Comparison of ENCODE assay signal across 23 cellular contexts in the genomic region with DNA sequence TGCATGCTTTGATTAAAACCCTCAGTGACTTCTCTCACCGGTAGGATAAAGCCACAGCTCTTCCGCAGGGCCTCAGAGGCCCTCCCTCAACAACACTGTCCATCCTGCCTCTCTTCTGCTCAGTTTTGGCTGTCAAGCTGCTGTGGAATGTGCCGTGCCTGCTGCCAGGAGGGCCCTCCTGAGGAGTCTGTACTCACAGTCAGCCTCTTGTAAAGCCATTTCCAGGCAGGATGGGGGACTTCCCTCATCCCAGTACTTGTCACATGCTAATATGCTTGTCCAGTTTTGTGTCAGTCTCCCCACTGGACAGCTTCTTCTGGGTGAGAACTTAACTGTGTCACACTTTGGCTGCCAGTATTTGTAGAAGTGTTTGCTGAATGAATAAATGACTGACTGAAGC. TPM values are rescaled to one million over a fixed set of nuclear protein-coding genes. Genes with fewer than 3 reads are reported as not detected.
DNase-seq lines count a peak whose midpoint lies in the region; ATAC-seq and TF ChIP-seq lines count a peak whose summit lies in the region.
"Had no signal": no experiment of that assay in that cellular context is flagged by ENCODE, and none has a peak within 500 bp of the region (broad histone marks: within the 10 kb centered on the region; RNA-seq: fewer than 3 reads in every experiment).

No MANE protein-coding gene starts in this region.

- TF ChIP-seq EP300 in esophagus muscularis mucosa (IDR thresholded peaks at IDR 0.05) (no peak), stomach (IDR thresholded peaks at IDR 0.05) (no peak)

- H3K4me3 ChIP-seq in esophagus muscularis mucosa = no peak overlapping the region
- H3K4me3 ChIP-seq in upper lobe of right lung = no peak overlapping the region
- no peak overlapping the region for H3K4me3 ChIP-seq in stomach
- H3K4me3 ChIP-seq: breast epithelium, GM12878, HAP-1, SK-N-MC, transverse colon had no signal

- H3K36me3 Mint-ChIP-seq in natural killer cell treated with Interleukin-12 subunit alpha and Interleukin-12 subunit beta and Interleukin-15 and Interleukin-18, amount 100 ng/mL, for 72 hours = peaks cover 4% of the 10 kb centered on the region
- H3K36me3 Mint-ChIP-seq in natural killer cell (no peaks in the 10 kb centered on the region), osteocyte (ENCODE audit: unreplicated experiment) (peaks cover 29% of the 10 kb centered on the region), type B pancreatic cell (peaks cover 14% of the 10 kb centered on the region)

- H3K36me3 ChIP-seq in esophagus muscularis mucosa (peaks cover 45 to 98% (median 90%) of the 10 kb centered on the region in 4 donors), upper lobe of right lung (peaks cover 87% of the 10 kb centered on the region), stomach (peaks cover 62 to 100% (median 98%) of the 10 kb centered on the region in 4 donors)
- H3K36me3 ChIP-seq: breast epithelium had no signal

- H3K27me3 ChIP-seq in esophagus muscularis mucosa (no peaks in the 10 kb centered on the region), upper lobe of right lung (no peaks in the 10 kb centered on the region), stomach (no peaks in the 10 kb centered on the region)
- H3K27me3 ChIP-seq: breast epithelium, transverse colon had no signal

- peak overlapping the region in 3 of 4 donors; percentile 31 to 49 (median 46) for H3K27ac ChIP-seq in esophagus muscularis mucosa (replicated peaks in 1 of 4)
- H3K27ac ChIP-seq in upper lobe of right lung = no peak overlapping the region
- H3K27ac ChIP-seq in stomach = no peak overlapping the region
- H3K27ac ChIP-seq: breast epithelium, SK-N-MC, transverse colon had no signal

- no peaks in the 10 kb centered on the region for H3K9me3 ChIP-seq in esophagus muscularis mucosa
- H3K9me3 ChIP-seq in upper lobe of right lung = no peaks in the 10 kb centered on the region
- no peaks in the 10 kb centered on the region for H3K9me3 ChIP-seq in stomach
- H3K9me3 ChIP-seq: breast epithelium, HAP-1, transverse colon had no signal

- ATAC-seq in natural killer cell treated with Interleukin-12 subunit alpha and Interleukin-12 subunit beta and Interleukin-15 and Interleukin-18, amount 100 ng/mL, for 72 hours = no peak
- ATAC-seq in natural killer cell (no peak), upper lobe of right lung (peak; percentile 70), GM18907 (IDR thresholded peaks at IDR 0.05; ENCODE audit: unreplicated experiment) (no peak)
- ATAC-seq: GM12878; HepG2; stimulated activated naive CD8-positive, alpha-beta T cell treated with anti-CD3 and anti-CD28 coated beads, Interleukin-15, amount 100 ng/mL, for 72 hours had no signal

- TF ChIP-seq CTCF in natural killer cell (IDR thresholded peaks at IDR 0.05) (no peak), esophagus muscularis mucosa (IDR thresholded peaks at IDR 0.05) (no peak), osteocyte (IDR thresholded peaks at IDR 0.05) (no peak), upper lobe of right lung (IDR thresholded peaks at IDR 0.05) (no peak), stomach (IDR thresholded peaks at IDR 0.05) (no peak), type B pancreatic cell (conservative IDR thresholded peaks at IDR 0.05) (no peak)

- H3K27ac Mint-ChIP-seq in natural killer cell treated with Interleukin-12 subunit alpha and Interleukin-12 subunit beta and Interleukin-15 and Interleukin-18, amount 100 ng/mL, for 72 hours = peak overlapping the region; percentile 12 to 34
- H3K27ac Mint-ChIP-seq in natural killer cell (no peak overlapping the region), osteocyte (ENCODE audit: unreplicated experiment) (peak overlapping the region; percentile 31), type B pancreatic cell (no peak overlapping the region)
- H3K27ac Mint-ChIP-seq: activated T-helper 2 cell treated with anti-CD3 and anti-CD28 coated beads, Interferon-gamma antibody, Interleukin-2, Interleukin-4, amounts not matched to agents 10 μg/mL and 5 μg/mL and 100 μg/mL, durations not matched to agents 14 hours and 24 hours and 36 hours; T-helper 1 cell treated with Interleukin-12 subunit alpha and Interleukin-12 subunit beta and Interleukin-4 antibody, amounts not matched to agents 30 μg/mL and 1 μg/mL, for 36 hours had no signal

- WGBS in esophagus muscularis mucosa = 63% methylated on average over 3 of the region's 3 CpGs
- WGBS in stomach, 5 donors = 86 to 96% (median 90%) methylated on average over 3 of the region's 3 CpGs

- TF ChIP-seq POLR2A in esophagus muscularis mucosa (IDR thresholded peaks at IDR 0.05; ENCODE audit: low read depth) (no peak), stomach (IDR thresholded peaks at IDR 0.05) (no peak)

- no peaks in the 10 kb centered on the region for H3K9me3 Mint-ChIP-seq in natural killer cell treated with Interleukin-12 subunit alpha and Interleukin-12 subunit beta and Interleukin-15 and Interleukin-18, amount 100 ng/mL, for 72 hours
- H3K9me3 Mint-ChIP-seq in natural killer cell (no peaks in the 10 kb centered on the region), osteocyte (ENCODE audit: unreplicated experiment) (no peaks in the 10 kb centered on the region), type B pancreatic cell (no peaks in the 10 kb centered on the region)
- H3K9me3 Mint-ChIP-seq: activated T-helper 2 cell treated with anti-CD3 and anti-CD28 coated beads, Interferon-gamma antibody, Interleukin-2, Interleukin-4, amounts not matched to agents 10 μg/mL and 5 μg/mL and 100 μg/mL, durations not matched to agents 14 hours and 24 hours and 36 hours; stimulated activated naive CD8-positive, alpha-beta T cell treated with anti-CD3 and anti-CD28 coated beads, Interleukin-15, amount 100 ng/mL, for 72 hours; T-helper 1 cell treated with Interleukin-12 subunit alpha and Interleukin-12 subunit beta and Interleukin-4 antibody, amounts not matched to agents 30 μg/mL and 1 μg/mL, for 36 hours had no signal

- no peaks in the 10 kb centered on the region for H3K27me3 Mint-ChIP-seq in natural killer cell treated with Interleukin-12 subunit alpha and Interleukin-12 subunit beta and Interleukin-15 and Interleukin-18, amount 100 ng/mL, for 72 hours
- no peaks in the 10 kb centered on the region for H3K27me3 Mint-ChIP-seq in natural killer cell (ENCODE audit: low read depth in 2 of 2)
- H3K27me3 Mint-ChIP-seq in osteocyte (ENCODE audit: unreplicated experiment) = no peaks in the 10 kb centered on the region
- no peaks in the 10 kb centered on the region for H3K27me3 Mint-ChIP-seq in type B pancreatic cell
- H3K27me3 Mint-ChIP-seq: stimulated activated naive CD8-positive, alpha-beta T cell treated with anti-CD3 and anti-CD28 coated beads, Interleukin-15, amount 100 ng/mL, for 72 hours had no signal

- H3K4me3 Mint-ChIP-seq in natural killer cell treated with Interleukin-12 subunit alpha and Interleukin-12 subunit beta and Interleukin-15 and Interleukin-18, amount 100 ng/mL, for 72 hours = no peak overlapping the region
- H3K4me3 Mint-ChIP-seq in natural killer cell = no peak overlapping the region
- H3K4me3 Mint-ChIP-seq in osteocyte (ENCODE audit: unreplicated experiment) = no peak overlapping the region
- no peak overlapping the region for H3K4me3 Mint-ChIP-seq in type B pancreatic cell
- H3K4me3 Mint-ChIP-seq: stimulated activated naive CD8-positive, alpha-beta T cell treated with anti-CD3 and anti-CD28 coated beads, Interleukin-15, amount 100 ng/mL, for 72 hours; T-helper 1 cell treated with Interleukin-12 subunit alpha and Interleukin-12 subunit beta and Interleukin-4 antibody, amounts not matched to agents 30 μg/mL and 1 μg/mL, for 36 hours had no signal

- H3K4me1 Mint-ChIP-seq in natural killer cell treated with Interleukin-12 subunit alpha and Interleukin-12 subunit beta and Interleukin-15 and Interleukin-18, amount 100 ng/mL, for 72 hours (ENCODE audit: low read depth in 2 of 2) = peaks cover 0 to 10% of the 10 kb centered on the region in 2 donors
- peaks cover 5 to 9% of the 10 kb centered on the region in 2 donors for H3K4me1 Mint-ChIP-seq in natural killer cell
- peaks cover 7% of the 10 kb centered on the region for H3K4me1 Mint-ChIP-seq in osteocyte (ENCODE audit: unreplicated experiment)
- H3K4me1 Mint-ChIP-seq in type B pancreatic cell (ENCODE audit: unreplicated experiment) = no peaks in the 10 kb centered on the region

- intact Hi-C loops in natural killer cell (cut with micrococcal nuclease) (no loop called here), esophagus muscularis mucosa (cut with DNase I) (no loop called here), upper lobe of right lung (cut with DNase I) (no loop called here), stomach (cut with DNase I; ENCODE audit: low total_unique reads) (no loop called here)

- DNase-seq in natural killer cell treated with Interleukin-12 subunit alpha and Interleukin-12 subunit beta and Interleukin-15 and Interleukin-18, amount 100 ng/mL, for 72 hours (ENCODE audit: low spot score) = no peak
- DNase-seq in natural killer cell (no peak), esophagus muscularis mucosa (ENCODE audit: extremely low spot score) (no peak), osteocyte (ENCODE audit: extremely low spot score, unreplicated experiment) (no peak), upper lobe of right lung (peak; percentile 26), stomach (no peak), type B pancreatic cell (ENCODE audit: extremely low spot score, unreplicated experiment) (no peak)
- DNase-seq: amniotic stem cell; cortex of kidney; NCI-H1694; NCI-H510A treated with DMSO at 0.1 percent for 48 hours; NK-92 treated with Interleukin-12 subunit alpha and Interleukin-12 subunit beta, amount 100 ng/mL, for 24 hours; occipital lobe; stimulated activated naive CD8-positive, alpha-beta T cell treated with anti-CD3 and anti-CD28 coated beads, Interleukin-15, amount 100 ng/mL, for 72 hours; transverse colon had no signal

- H3K4me1 ChIP-seq in esophagus muscularis mucosa (peaks cover 3 to 50% (median 21%) of the 10 kb centered on the region in 4 donors), upper lobe of right lung (no peaks in the 10 kb centered on the region), stomach (no peaks in the 10 kb centered on the region)
- H3K4me1 ChIP-seq: breast epithelium, HAP-1, transverse colon had no signal

RNA-seq across cellular contexts. Expression of a gene that starts 13.9 kb away (rescaled TPM):
- 100 to 1,000 TPM; 162 to 168 TPM for total RNA-seq in natural killer cell treated with Interleukin-12 subunit alpha and Interleukin-12 subunit beta and Interleukin-15 and Interleukin-18, amount 100 ng/mL, for 72 hours
- total RNA-seq in natural killer cell (100 to 1,000 TPM in 1 of 3 donors, 10 to 100 TPM in 2; 66.6 to 106 (median 78.3) TPM), esophagus muscularis mucosa (10 to 100 TPM; 58.1 to 92.1 (median 66.0) TPM), osteocyte (68.7 and 83.1 TPM in 2 replicates), upper lobe of right lung (61.6 TPM), stomach (100 to 1,000 TPM in 3 of 5 donors, 10 to 100 TPM in 2; 54.9 to 263 (median 128) TPM), type B pancreatic cell (ENCODE audit: low replicate concordance) (99.7 and 104 TPM in 2 replicates)
- 10 to 100 TPM; 65.3 to 72.9 (median 71.0) TPM for polyA plus RNA-seq in stomach

RNA-seq across cellular contexts. Expression of a gene that starts 21.0 kb away (rescaled TPM):
- total RNA-seq in natural killer cell treated with Interleukin-12 subunit alpha and Interleukin-12 subunit beta and Interleukin-15 and Interleukin-18, amount 100 ng/mL, for 72 hours = 10 to 100 TPM; 10.0 to 18.0 TPM
- 10 to 100 TPM in 1 of 3 donors, 1 to 10 TPM in 2; 3.5 to 19.8 (median 9.1) TPM for total RNA-seq in natural killer cell
- 10 to 100 TPM in 1 of 4 donors, 1 to 10 TPM in 3; 6.7 to 15.2 (median 7.5) TPM for total RNA-seq in esophagus muscularis mucosa
- total RNA-seq in osteocyte = 5.5 and 7.2 TPM in 2 replicates
- total RNA-seq in upper lobe of right lung = 45.6 TPM
- total RNA-seq in stomach = 10 to 100 TPM in 1 of 5 donors, 1 to 10 TPM in 2, under 1 TPM in 1, not detected in 1; 0.43 to 31.2 (median 3.9) TPM
- 1 to 10 TPM; 2.4 to 6.0 (median 4.9) TPM for polyA plus RNA-seq in stomach
- total RNA-seq in type B pancreatic cell (ENCODE audit: low replicate concordance) = 6.2 and 6.9 TPM in 2 replicates

RNA-seq across cellular contexts. Expression of a gene that starts 23.7 kb away (rescaled TPM):
- total RNA-seq in natural killer cell treated with Interleukin-12 subunit alpha and Interleukin-12 subunit beta and Interleukin-15 and Interleukin-18, amount 100 ng/mL, for 72 hours = 100 to 1,000 TPM in 1 of 2 donors, 10 to 100 TPM in 1; 57.9 to 135 TPM
- total RNA-seq in natural killer cell (100 to 1,000 TPM; 203 to 235 (median 216) TPM), esophagus muscularis mucosa (10 to 100 TPM; 24.4 to 65.6 (median 50.7) TPM), osteocyte (82.0 and 97.2 TPM in 2 replicates), upper lobe of right lung (76.3 TPM), stomach (100 to 1,000 TPM in 3 of 5 donors, 10 to 100 TPM in 2; 40.4 to 316 (median 143) TPM), type B pancreatic cell (ENCODE audit: low replicate concordance) (83.1 and 103 TPM in 2 replicates)
- 100 to 1,000 TPM; 106 to 140 (median 136) TPM for polyA plus RNA-seq in stomach

RNA-seq across cellular contexts. Expression of a gene that starts 33.2 kb away (rescaled TPM):
- total RNA-seq in natural killer cell treated with Interleukin-12 subunit alpha and Interleukin-12 subunit beta and Interleukin-15 and Interleukin-18, amount 100 ng/mL, for 72 hours = 10 to 100 TPM; 15.5 to 39.1 TPM
- total RNA-seq in natural killer cell (10 to 100 TPM in 2 of 3 donors, 1 to 10 TPM in 1; 9.7 to 58.7 (median 14.7) TPM), esophagus muscularis mucosa (1,000 to 10,000 TPM in 1 of 4 donors, 100 to 1,000 TPM in 3; 316 to 1,085 (median 575) TPM), osteocyte (312 and 358 TPM in 2 replicates), upper lobe of right lung (59.1 TPM), stomach (100 to 1,000 TPM in 2 of 5 donors, 10 to 100 TPM in 3; 14.6 to 126 (median 97.0) TPM), type B pancreatic cell (ENCODE audit: low replicate concordance) (66.5 and 187 TPM in 2 replicates)
- polyA plus RNA-seq in stomach = 100 to 1,000 TPM in 1 of 3 donors, 10 to 100 TPM in 2; 43.5 to 142 (median 76.6) TPM

RNA-seq across cellular contexts. Expression of a gene that starts 57.2 kb away (rescaled TPM):
- 10 to 100 TPM in 1 of 2 donors, 1 to 10 TPM in 1; 7.1 to 13.3 TPM for total RNA-seq in natural killer cell treated with Interleukin-12 subunit alpha and Interleukin-12 subunit beta and Interleukin-15 and Interleukin-18, amount 100 ng/mL, for 72 hours
- total RNA-seq in natural killer cell = 10 to 100 TPM; 13.7 to 25.2 (median 15.0) TPM
- total RNA-seq in esophagus muscularis mucosa = 100 to 1,000 TPM in 3 of 4 donors, 10 to 100 TPM in 1; 92.2 to 160 (median 130) TPM
- 248 and 249 TPM in 2 replicates for total RNA-seq in osteocyte
- total RNA-seq in upper lobe of right lung = 34.6 TPM
- total RNA-seq in stomach = 10 to 100 TPM; 15.2 to 78.1 (median 53.3) TPM
- 10 to 100 TPM; 14.7 to 31.3 (median 22.7) TPM for polyA plus RNA-seq in stomach
- 200 and 269 TPM in 2 replicates for total RNA-seq in type B pancreatic cell (ENCODE audit: low replicate concordance)

Comparison
In these comparisons a context has a peak if more than half of its experiments do, and no peak if none do; other contexts are left out.
1. H3K27ac Mint-ChIP-seq: peak in natural killer cell treated with Interleukin-12 subunit alpha and Interleukin-12 subunit beta and Interleukin-15 and Interleukin-18, amount 100 ng/mL, for 72 hours (2 of 2) and osteocyte (single experiment); none in natural killer cell (0 of 2) and type B pancreatic cell (single experiment).
2. H3K27ac ChIP-seq: peak in esophagus muscularis mucosa (3 of 4); none in upper lobe of right lung (single experiment) and stomach (0 of 5).